Comparison of ENCODE assay signal across 25 cellular contexts in genomic region chr14:56290195-56290594, GRCh38.
"Had no signal": no experiment of that assay in that cellular context is flagged by ENCODE, and none has a peak within 500 bp of the region (broad histone marks: within the 10 kb centered on the region; RNA-seq: fewer than 3 reads in every experiment).

No MANE protein-coding gene starts in this region.

- H3K9me3 Mint-ChIP-seq: dendritic cell treated with granulocyte-macrophage colony-stimulating factor and Interleukin-4, amounts not matched to agents 40 ng/mL and 50 ng/mL, for 4 days; effector memory CD8-positive, alpha-beta T cell; endodermal cell had no signal

- H3K27ac Mint-ChIP-seq: dendritic cell treated with granulocyte-macrophage colony-stimulating factor and Interleukin-4, amounts not matched to agents 40 ng/mL and 50 ng/mL, for 4 days; effector memory CD8-positive, alpha-beta T cell; endodermal cell had no signal

- H3K4me3 Mint-ChIP-seq: dendritic cell treated with granulocyte-macrophage colony-stimulating factor and Interleukin-4, amounts not matched to agents 40 ng/mL and 50 ng/mL, for 4 days; effector memory CD8-positive, alpha-beta T cell; endodermal cell had no signal

- FAIRE-seq: colon, endometrium, endothelial cell of umbilical vein, frontal cortex had no signal

- H3K4me1 Mint-ChIP-seq: endodermal cell had no signal

- ATAC-seq: effector memory CD8-positive, alpha-beta T cell; foreskin keratinocyte; gastrocnemius medialis; gastroesophageal sphincter; heart left ventricle; heart right ventricle had no signal

- DNase-seq: colonic mucosa; cortex of kidney; dermis blood vessel endothelial cell; dorsolateral prefrontal cortex; effector CD4-positive, alpha-beta T cell; effector CD8-positive, alpha-beta T cell; effector memory CD4-positive, alpha-beta T cell; effector memory CD8-positive, alpha-beta T cell; endodermal cell; erythroblast; esophagus squamous epithelium; foreskin fibroblast; foreskin keratinocyte; foreskin melanocyte; gastrocnemius medialis; glutamatergic neuron; head of caudate nucleus; heart left ventricle; heart right ventricle had no signal
